In the genomic region with DNA sequence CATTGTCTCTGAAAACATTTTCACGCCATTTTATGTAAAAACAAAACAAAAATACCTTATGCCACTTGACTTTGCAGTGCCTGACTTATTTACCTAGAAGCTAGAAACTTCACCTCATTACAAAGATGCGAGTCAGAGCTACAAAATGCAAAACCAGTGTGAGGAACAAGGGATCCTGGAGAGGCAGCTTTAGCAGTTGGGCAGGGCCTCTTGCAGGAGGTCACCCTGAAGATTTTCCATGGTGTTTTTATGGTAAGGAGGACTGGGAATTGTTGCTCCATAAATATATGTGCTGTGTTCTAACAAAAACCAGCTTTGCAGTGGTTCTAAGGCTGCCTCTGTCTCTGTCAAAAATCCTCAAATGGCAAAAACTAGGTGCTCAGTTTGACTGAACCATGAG, we compare ENCODE assay signal across 10 cellular contexts. TPM values are rescaled to one million over a fixed set of nuclear protein-coding genes. Genes with fewer than 3 reads are reported as not detected.
A peak's percentile ranks its signal among the peaks of the same experiment; 100 is the strongest.
DNase-seq lines count a peak whose midpoint lies in the region; ATAC-seq and TF ChIP-seq lines count a peak whose summit lies in the region.
"Had no signal": no experiment of that assay in that cellular context is flagged by ENCODE, and none has a peak within 500 bp of the region (broad histone marks: within the 10 kb centered on the region; RNA-seq: fewer than 3 reads in every experiment).

No MANE protein-coding gene starts in this region.

- H4K5ac ChIP-seq in H9 (ENCODE audit: insufficient read length, low read depth, low read length) = no peak overlapping the region

- no peaks in the 10 kb centered on the region for H4K20me1 ChIP-seq in H9 (ENCODE audit: control insufficient read depth, insufficient read depth, insufficient read length)
- no peaks in the 10 kb centered on the region for H4K20me1 ChIP-seq in SK-N-SH (ENCODE audit: insufficient read depth)

- H3K27ac ChIP-seq in H9 (ENCODE audit: insufficient read length, low read depth, low read length) = peak overlapping the region; percentile 71
- peak overlapping the region; percentile 86 to 96 for H3K27ac ChIP-seq in SK-N-SH (ENCODE audit: low read depth in 2 of 2, low read length in 1 of 2)
- peak overlapping the region; percentile 23 to 50 (median 29) for H3K27ac ChIP-seq in gastrocnemius medialis
- H3K27ac ChIP-seq in Peyer's patch = no peak overlapping the region
- H3K27ac ChIP-seq in CD4-positive, alpha-beta T cell (ENCODE audit: low read depth, low read length) = no peak overlapping the region

- H2BK20ac ChIP-seq in H9 (ENCODE audit: low read depth, low read length, poor library complexity, severe bottlenecking) = no peak overlapping the region

- no peak overlapping the region for H3T11ph ChIP-seq in H9 (ENCODE audit: low read length)

- POLR2A ChIA-PET in SK-N-SH (lab: Yijun Ruan, JAX) (interaction anchor here (0.6 kb wide), 1 partner anchor 40 kb away, joined by 3 read pairs; no protein-coding TSS in a partner anchor), GM10248 (lab: Yijun Ruan, JAX) (no interaction called here)
- POLR2A ChIA-PET in CD4-positive, alpha-beta T cell (lab: Charles Lee) = no interaction called here

- H3K4me3 ChIP-seq in SK-N-SH (ENCODE audit: low read depth in 2 of 2, low read length in 1 of 2) (0 out of 4 replicates have a peak overlapping the region, but pooled peaks of 1 of the 2 experiments have one; percentile 4), fibroblast of pulmonary artery (replicated peaks; ENCODE audit: low read depth, low read length) (no peak overlapping the region), gastrocnemius medialis (no peak overlapping the region), Peyer's patch (no peak overlapping the region)

- no peaks in the 10 kb centered on the region for H3K27me3 ChIP-seq in H9 (ENCODE audit: insufficient read depth, low read length)
- H3K27me3 ChIP-seq in SK-N-SH (ENCODE audit: insufficient read depth) = no peaks in the 10 kb centered on the region
- H3K27me3 ChIP-seq in gastrocnemius medialis = no peaks in the 10 kb centered on the region
- no peaks in the 10 kb centered on the region for H3K27me3 ChIP-seq in Peyer's patch
- H3K27me3 ChIP-seq in CD4-positive, alpha-beta T cell (ENCODE audit: control insufficient read depth, insufficient read depth, low read length) = no peaks in the 10 kb centered on the region

- H3K27ac Mint-ChIP-seq in H9 = peak overlapping the region; percentile 51 to 96 (median 93)
- no peak overlapping the region for H3K27ac Mint-ChIP-seq in CD4-positive, alpha-beta T cell

- no peak overlapping the region for H4K8ac ChIP-seq in H9 (replicated peaks; ENCODE audit: insufficient read length, low read depth, low read length)

- no peaks in the 10 kb centered on the region; the same call in 1 of the 2 replicates for H3K27me3 Mint-ChIP-seq in H9 (ENCODE audit: low read depth)
- no peaks in the 10 kb centered on the region for H3K27me3 Mint-ChIP-seq in CD4-positive, alpha-beta T cell
- H3K27me3 Mint-ChIP-seq: naive thymus-derived CD4-positive, alpha-beta T cell had no signal

- H2BK5ac ChIP-seq in H9 (ENCODE audit: insufficient read length, low read length) = peak overlapping the region; percentile 3

- no peak overlapping the region for H3K14ac ChIP-seq in H9 (ENCODE audit: insufficient read depth, low read length)

- H3K79me2 ChIP-seq in H9 (ENCODE audit: insufficient read depth, low read length) (no peaks in the 10 kb centered on the region), SK-N-SH (ENCODE audit: insufficient read depth) (no peaks in the 10 kb centered on the region)

- intact Hi-C loops in gastrocnemius medialis (cut with DNase I; ENCODE audit: low total_unique reads) = no loop called here
- intact Hi-C loops in CD4-positive, alpha-beta T cell (cut with DNase I, micrococcal nuclease) = no loop called here

- H3K4ac ChIP-seq in H9 (ENCODE audit: low read depth, low read length) = no peak overlapping the region

- H2BK12ac ChIP-seq in H9 (ENCODE audit: insufficient read length, low read depth, low read length) = no peak overlapping the region

- H3K4me3 Mint-ChIP-seq in H9 = no peak overlapping the region
- no peak overlapping the region for H3K4me3 Mint-ChIP-seq in CD4-positive, alpha-beta T cell
- H3K4me3 Mint-ChIP-seq: naive thymus-derived CD4-positive, alpha-beta T cell had no signal

- TF ChIP-seq CTCF in H9 (conservative IDR thresholded peaks at IDR 0.05) = no peak
- TF ChIP-seq CTCF in SK-N-SH (IDR thresholded peaks at IDR 0.05) = no peak
- no peak for TF ChIP-seq CTCF in fibroblast of pulmonary artery (IDR thresholded peaks at IDR 0.05; ENCODE audit: low read length, missing control alignments)
- no peak for TF ChIP-seq CTCF in gastrocnemius medialis (IDR thresholded peaks at IDR 0.05 in 4 of 5, conservative IDR thresholded peaks at IDR 0.05 in 1 of 5)
- no peak for TF ChIP-seq CTCF in Peyer's patch (IDR thresholded peaks at IDR 0.05)
- TF ChIP-seq CTCF in CD4-positive, alpha-beta T cell (IDR thresholded peaks at IDR 0.05) = no peak
- TF ChIP-seq CTCF in GM10248 (IDR thresholded peaks at IDR 0.05; ENCODE audit: control extremely low read depth, extremely low read depth, low read depth, missing control alignments) = no peak

- H3K9ac ChIP-seq in H9 (ENCODE audit: extremely low read depth, insufficient read length, low read length) (no peak overlapping the region), SK-N-SH (peak overlapping the region; percentile 55)

- no peaks in the 10 kb centered on the region for H3K79me1 ChIP-seq in H9 (ENCODE audit: insufficient read depth, low read depth, low read length, poor library complexity, severe bottlenecking)

- H3K9me3 Mint-ChIP-seq in H9 = no peaks in the 10 kb centered on the region
- H3K9me3 Mint-ChIP-seq in CD4-positive, alpha-beta T cell = no peaks in the 10 kb centered on the region
- H3K9me3 Mint-ChIP-seq: naive thymus-derived CD4-positive, alpha-beta T cell had no signal

- H4K91ac ChIP-seq in H9 (ENCODE audit: insufficient read length, low read depth, low read length) = no peak overlapping the region

- no peak overlapping the region for H2BK15ac ChIP-seq in H9 (ENCODE audit: low read depth, low read length)

- peak overlapping the region; percentile 73 for H2AFZ ChIP-seq in H9 (ENCODE audit: low read length)
- peak overlapping the region; percentile 38 for H2AFZ ChIP-seq in SK-N-SH (ENCODE audit: low read depth)

- DNase-seq in H9 (no peak), SK-N-SH (no peak), fibroblast of pulmonary artery (ENCODE audit: low read depth) (peak; percentile 60), gastrocnemius medialis (no peak), Peyer's patch (no peak), GM10248 (ENCODE audit: extremely low spot score) (no peak)
- DNase-seq in CD4-positive, alpha-beta T cell = no peak
- DNase-seq: effector CD8-positive, alpha-beta T cell; naive thymus-derived CD4-positive, alpha-beta T cell had no signal

- no peak overlapping the region for H3K18ac ChIP-seq in H9 (ENCODE audit: insufficient read length, low read depth, low read length)

- H3K56ac ChIP-seq in H9 (ENCODE audit: insufficient read length, low read depth, low read length) = no peak overlapping the region

- TF ChIP-seq EP300 in SK-N-SH (IDR thresholded peaks at IDR 0.05; ENCODE audit: borderline replicate concordance in 1 of 2, low read depth in 1 of 2, low read length in 1 of 2) = no peak

- H3K4me1 Mint-ChIP-seq in H9 = peaks cover 23 to 24% of the 10 kb centered on the region in 2 experiments
- no peaks in the 10 kb centered on the region for H3K4me1 Mint-ChIP-seq in CD4-positive, alpha-beta T cell (ENCODE audit: low read depth)

- ATAC-seq in gastrocnemius medialis = no peak
- no peak for ATAC-seq in CD4-positive, alpha-beta T cell (ENCODE audit: poor library complexity)
- no peak for ATAC-seq in HG02623 (IDR thresholded peaks at IDR 0.05; ENCODE audit: unreplicated experiment)
- ATAC-seq: naive thymus-derived CD4-positive, alpha-beta T cell had no signal

- no peak for TF ChIP-seq POLR2A in gastrocnemius medialis (IDR thresholded peaks at IDR 0.05)
- no peak for TF ChIP-seq POLR2A in Peyer's patch (IDR thresholded peaks at IDR 0.05)

- WGBS in H9 (ENCODE audit: extremely low coverage, insufficient read length, low lambda C conversion rate) = no CpG with 5 or more reads among the region's 2 CpGs
- WGBS in SK-N-SH (ENCODE audit: low lambda C conversion rate) = 50% methylated on average over 2 of the region's 2 CpGs

- H3K4me2 ChIP-seq in H9 (ENCODE audit: insufficient read depth, insufficient read length, low read length) (no peak overlapping the region), SK-N-SH (peak overlapping the region; percentile 56)

- in situ Hi-C loops in gastrocnemius medialis (cut with MboI; ENCODE audit: low sequenced_read_pairs in 4 of 4) = no loop called here

- CTCF ChIA-PET in SK-N-SH (lab: Yijun Ruan, JAX) = interaction anchor here (0.7 to 1.2 kb wide), 4 partner anchors 16 to 332 kb away, joined by 3 to 5 read pairs (median 3); no protein-coding TSS in a partner anchor
- CTCF ChIA-PET in CD4-positive, alpha-beta T cell (lab: Charles Lee) = no interaction called here
- CTCF ChIA-PET in GM10248 (lab: Yijun Ruan, JAX) = interaction anchor here (1.2 to 1.7 kb wide), 3 partner anchors 12 to 581 kb away, joined by 3 to 7 read pairs (median 4); no protein-coding TSS in a partner anchor

- H3K9me3 ChIP-seq in H9 (ENCODE audit: control insufficient read depth, low read depth, low read length) = no peaks in the 10 kb centered on the region
- no peaks in the 10 kb centered on the region for H3K9me3 ChIP-seq in SK-N-SH
- no peaks in the 10 kb centered on the region for H3K9me3 ChIP-seq in gastrocnemius medialis
- H3K9me3 ChIP-seq in Peyer's patch = no peaks in the 10 kb centered on the region
- no peaks in the 10 kb centered on the region for H3K9me3 ChIP-seq in CD4-positive, alpha-beta T cell (ENCODE audit: control insufficient read depth, low read length)

- H3K23ac ChIP-seq in H9 (ENCODE audit: insufficient read length, low read depth, low read length) = no peak overlapping the region

- H3K36me3 ChIP-seq in SK-N-SH (replicated peaks in 1 of 2; ENCODE audit: control insufficient read depth in 1 of 2, insufficient read depth in 2 of 2, low read length in 1 of 2) = no peaks in the 10 kb centered on the region
- no peaks in the 10 kb centered on the region for H3K36me3 ChIP-seq in gastrocnemius medialis
- no peaks in the 10 kb centered on the region for H3K36me3 ChIP-seq in Peyer's patch

- H3K4me1 ChIP-seq in H9 (ENCODE audit: insufficient read depth, low read length) = peaks cover 3% of the 10 kb centered on the region; the same call in 1 of the 2 replicates
- H3K4me1 ChIP-seq in SK-N-SH (ENCODE audit: control insufficient read depth in 1 of 2, insufficient read depth in 2 of 2, low read depth in 1 of 2, low read length in 1 of 2) = peaks cover 4 to 38% of the 10 kb centered on the region in 2 experiments; a peak in 3 of 4 replicates
- H3K4me1 ChIP-seq in gastrocnemius medialis = peaks cover 37 to 44% of the 10 kb centered on the region in 2 donors
- H3K4me1 ChIP-seq in Peyer's patch = no peaks in the 10 kb centered on the region

- no peak for TF ChIP-seq RAD21 in SK-N-SH (IDR thresholded peaks at IDR 0.05; ENCODE audit: low read length)

- H3K36me3 Mint-ChIP-seq in H9 (ENCODE audit: insufficient read depth in 1 of 3, low read depth in 3 of 3) = no peaks in the 10 kb centered on the region
- H3K36me3 Mint-ChIP-seq in CD4-positive, alpha-beta T cell (ENCODE audit: low read depth) = no peaks in the 10 kb centered on the region
- H3K36me3 Mint-ChIP-seq: naive thymus-derived CD4-positive, alpha-beta T cell had no signal

- H3K23me2 ChIP-seq in H9 (ENCODE audit: insufficient read length, low read depth, low read length, poor library complexity, severe bottlenecking) = no peaks in the 10 kb centered on the region

- H3F3A ChIP-seq in SK-N-SH (replicated peaks; ENCODE audit: insufficient read depth) = peaks cover 25% of the 10 kb centered on the region

- no peaks in the 10 kb centered on the region for H3K9me2 ChIP-seq in SK-N-SH

- no peak overlapping the region for H2AK5ac ChIP-seq in H9 (ENCODE audit: insufficient read length, low read length)

- H2BK120ac ChIP-seq in H9 (ENCODE audit: low read depth, low read length, poor library complexity, severe bottlenecking) = peak overlapping the region; percentile 70

RNA-seq across cellular contexts. Expression of gene TARBP1, which starts 36.4 kb away (rescaled TPM):
- 19.6 and 20.2 TPM in 2 replicates for total RNA-seq in H9 (2021)
- 33.0 and 46.1 TPM in 2 replicates for polyA plus RNA-seq in SK-N-SH (2012; rRNA removed)
- polyA plus RNA-seq in SK-N-SH (2012; cell fraction: cytosol; rRNA removed) = 18.7 and 21.0 TPM in 2 replicates
- 146 and 210 TPM in 2 replicates for polyA plus RNA-seq in SK-N-SH (2012; cell fraction: nucleus; rRNA removed)
- total RNA-seq in gastrocnemius medialis = 10 to 100 TPM in 1 of 4 donors, 1 to 10 TPM in 3; 5.7 to 11.9 (median 8.2) TPM
- 10 to 100 TPM; 19.3 to 52.0 (median 36.3) TPM for total RNA-seq in Peyer's patch
- 10 to 100 TPM; 38.4 to 40.9 TPM for total RNA-seq in CD4-positive, alpha-beta T cell

Comparison
In these comparisons a context has a peak if more than half of its experiments do, and no peak if none do; other contexts are left out.
1. H3K27ac ChIP-seq: peak in H9 (single experiment), SK-N-SH (2 of 2) and gastrocnemius medialis (4 of 4); none in Peyer's patch (0 of 4) and CD4-positive, alpha-beta T cell (single experiment).